Comparison of ENCODE assay signal across 7 cellular contexts in genomic region chr6:153231048-153231635, GRCh38.
DNase-seq lines count a peak whose midpoint lies in the region; ATAC-seq, FAIRE-seq and TF ChIP-seq lines count a peak whose summit lies in the region.

No MANE protein-coding gene starts in this region.

- intact Hi-C loops in K562 (cut with micrococcal nuclease) = loop anchor here (5.0 to 10.0 kb wide), 2 partner anchors 274 to 1046 kb away; no protein-coding TSS in a partner anchor

- H3K4me1 ChIP-seq in K562 (replicated peaks in 1 of 2; ENCODE audit: control insufficient read depth in 2 of 2, insufficient read depth in 2 of 2, low read length in 2 of 2) = no peaks in the 10 kb centered on the region

- 4% methylated on average over 12 of the region's 12 CpGs for WGBS in K562 (ENCODE audit: insufficient coverage, low coverage, missing lambda C conversion rate)

- BruUV-seq in K562 (replicated peaks; lab: Mats Ljungman, UMichigan) = no TSS peak

- no peaks in the 10 kb centered on the region for H3K27me3 ChIP-seq in K562 (ENCODE audit: control insufficient read depth in 2 of 2, insufficient read depth in 2 of 2, low read length in 2 of 2)

- no peaks in the 10 kb centered on the region for H3K36me3 ChIP-seq in K562 (ENCODE audit: control insufficient read depth, insufficient read depth, low read length)

- DNase-seq in EL = peak; percentile 37
- DNase-seq in H54 (ENCODE audit: insufficient read length, low spot score) = peak; percentile 6
- DNase-seq in NCI-H510A (lab: John Stamatoyannopoulos, UW) = peak; percentile 4
- DNase-seq in K562 (ENCODE audit: extremely low read depth in 1 of 4, low spot score in 3 of 4) = peak in 3 of 4 experiments; percentile 7 to 14 (median 7)
- peak; percentile 57 for DNase-seq in iris pigment epithelial cell (ENCODE audit: low read depth)
- DNase-seq in stimulated activated CD8-positive, alpha-beta memory T cell treated with anti-CD3 and anti-CD28 coated beads, Interleukin-4, amount 100 ng/mL, for 48 hours = peak; percentile 71

- H3K9ac ChIP-seq in K562 (ENCODE audit: insufficient read depth in 1 of 2, low read depth in 2 of 2, low read length in 2 of 2) = no peak overlapping the region

- H2AFZ ChIP-seq in K562 (ENCODE audit: low read depth, low read length) = no peak overlapping the region

- H3K27ac ChIP-seq in K562 (ENCODE audit: extremely low read depth, low read depth, low read length) = no peak overlapping the region

- no peak overlapping the region for H3K4me3 ChIP-seq in K562

- TF ChIP-seq RAD21 in K562 (CRISPR knock-in tag; conservative IDR thresholded peaks at IDR 0.05 in 1 of 2, IDR thresholded peaks at IDR 0.05 in 1 of 2) = peak in 1 of 2 experiments; percentile 62; a peak in 2 of 4 replicates

- CTCF ChIA-PET in K562 (lab: Yijun Ruan, JAX; ENCODE audit: low intra/inter-chr PET ratio) = no interaction called here

- H3K9me3 ChIP-seq in K562 (replicated peaks; ENCODE audit: control insufficient read depth, insufficient read depth, low read depth, low read length) = peaks cover 3% of the 10 kb centered on the region; the same call in 1 of the 2 replicates

- no peak overlapping the region for H3K4me2 ChIP-seq in K562 (ENCODE audit: insufficient read depth, low read length)

- TF ChIP-seq POLR2A in H54 (IDR thresholded peaks at IDR 0.05; ENCODE audit: low read depth, low read length) (no peak), K562 (conservative IDR thresholded peaks at IDR 0.05) (no peak)

- no peaks in the 10 kb centered on the region for H3K9me1 ChIP-seq in K562 (ENCODE audit: control insufficient read depth, insufficient read depth, low read length)

- POLR2A ChIA-PET in K562 (lab: Yijun Ruan, JAX) = interaction anchor here (0.6 kb wide), 1 partner anchor 141 kb away, joined by 3 read pairs; no protein-coding TSS in a partner anchor

- FAIRE-seq in H54 (lab: Jason Lieb, UNC) (peak; percentile 58), K562 (lab: Jason Lieb, UNC) (no peak)

- no peak for TF ChIP-seq EP300 in K562 (IDR thresholded peaks at IDR 0.05; ENCODE audit: low read length)

- no peaks in the 10 kb centered on the region for H3K79me2 ChIP-seq in K562 (ENCODE audit: control insufficient read depth, insufficient read depth, low read length)

- ATAC-seq in K562 (no peak), HG03039 (IDR thresholded peaks at IDR 0.05; ENCODE audit: unreplicated experiment) (no peak)

- no peaks in the 10 kb centered on the region for H4K20me1 ChIP-seq in K562 (replicated peaks; ENCODE audit: control insufficient read depth, insufficient read depth, low read length)

- peak; percentile 33 to 58 (median 39) for TF ChIP-seq CTCF in K562 (IDR thresholded peaks at IDR 0.05 in 2 of 3, conservative IDR thresholded peaks at IDR 0.05 in 1 of 3; ENCODE audit: insufficient read depth in 2 of 3, low read depth in 1 of 3, low read length in 3 of 3)

- in situ Hi-C loops in K562 (cut with MboI) = no loop called here

TF ChIP-seq in K562, 482 proteins besides CTCF, POLR2A, EP300 and RAD21:
- TF ChIP-seq SIX5 (IDR thresholded peaks at IDR 0.05; ENCODE audit: borderline replicate concordance in 1 of 2, insufficient read depth in 1 of 2, low read depth in 1 of 2, low read length in 2 of 2) (no peak), SREBF1 (IDR thresholded peaks at IDR 0.05; ENCODE audit: borderline replicate concordance, low read depth, low read length) (no peak), SMARCA4 (IDR thresholded peaks at IDR 0.05) (no peak), PHB (CRISPR knock-in tag; IDR thresholded peaks at IDR 0.05) (no peak), SETDB1 (IDR thresholded peaks at IDR 0.05; ENCODE audit: low read length) (no peak), ZNF584 (CRISPR knock-in tag; IDR thresholded peaks at IDR 0.05; ENCODE audit: low read depth) (no peak), MAFG (tag; conservative IDR thresholded peaks at IDR 0.05) (no peak), ZBTB26 (CRISPR knock-in tag; IDR thresholded peaks at IDR 0.05) (no peak), TCF15 (CRISPR knock-in tag; IDR thresholded peaks at IDR 0.05) (no peak)
- TF ChIP-seq, protein P1, sequence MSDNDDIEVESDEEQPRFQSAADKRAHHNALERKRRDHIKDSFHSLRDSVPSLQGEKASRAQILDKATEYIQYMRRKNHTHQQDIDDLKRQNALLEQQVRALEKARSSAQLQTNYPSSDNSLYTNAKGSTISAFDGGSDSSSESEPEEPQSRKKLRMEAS (CRISPR knock-in tag; IDR thresholded peaks at IDR 0.05) = no peak

Comparison
In these comparisons a context has a peak if more than half of its experiments do, and no peak if none do; other contexts are left out.
1. DNase-seq: peak in every context shown above with its lines; median percentile 71 in stimulated activated CD8-positive, alpha-beta memory T cell treated with anti-CD3 and anti-CD28 coated beads, Interleukin-4, amount 100 ng/mL, for 48 hours; 57 in iris pigment epithelial cell; 37 in EL; 7 in K562; 6 in H54; 4 in NCI-H510A.